In the genomic region with DNA sequence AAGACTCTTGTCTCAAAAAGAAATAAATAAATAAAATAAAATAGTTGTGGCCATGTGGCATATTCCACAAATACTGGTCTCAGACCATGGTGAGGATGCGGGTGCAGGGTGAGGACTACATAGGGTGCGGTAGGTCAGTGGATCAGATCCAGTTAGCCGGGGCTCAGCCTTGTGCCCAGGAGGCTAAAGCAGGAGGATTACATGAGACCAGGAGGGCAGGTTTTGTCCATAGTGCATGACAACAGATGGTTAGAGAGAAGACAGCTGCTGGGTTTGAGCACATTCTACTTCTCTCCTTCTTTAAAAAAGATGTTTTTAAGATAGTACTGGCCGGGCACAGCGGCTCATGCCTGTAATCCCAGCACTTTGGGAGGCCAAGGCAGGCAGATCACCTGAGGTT, we compare ENCODE assay signal across 21 cellular contexts. TPM values are rescaled to one million over a fixed set of nuclear protein-coding genes. Genes with fewer than 3 reads are reported as not detected.
DNase-seq lines count a peak whose midpoint lies in the region; ATAC-seq, FAIRE-seq and TF ChIP-seq lines count a peak whose summit lies in the region.
"Had no signal": no experiment of that assay in that cellular context is flagged by ENCODE, and none has a peak within 500 bp of the region (broad histone marks: within the 10 kb centered on the region; RNA-seq: fewer than 3 reads in every experiment).

No MANE protein-coding gene starts in this region.

- no peak for ATAC-seq in left ventricle myocardium superior
- ATAC-seq: Right ventricle myocardium inferior had no signal

- intact Hi-C loops in left ventricle myocardium superior (cut with micrococcal nuclease), result no loop called here
- intact Hi-C loops in kidney (cut with DNase I), result no loop called here
- intact Hi-C loops in spleen (cut with DNase I; ENCODE audit: low total_unique reads), result no loop called here

- H3K4me3 ChIP-seq in right atrium auricular region (no peak overlapping the region), kidney (ENCODE audit: low read length in 2 of 2) (no peak overlapping the region), spleen (no peak overlapping the region)

- H3K4me1 ChIP-seq in right atrium auricular region (no peaks in the 10 kb centered on the region), kidney (ENCODE audit: control insufficient read depth in 1 of 2, insufficient read depth in 1 of 2, low read depth in 1 of 2, low read length in 2 of 2) (peaks cover 0 to 3% of the 10 kb centered on the region in 2 donors), spleen (peaks cover 4 to 24% (median 21%) of the 10 kb centered on the region in 6 donors)

- DNase-seq in right atrium auricular region (ENCODE audit: low spot score), result peak; percentile 36
- DNase-seq in left ventricle myocardium superior, result no peak
- peak; percentile 19 for DNase-seq in kidney
- peak; percentile 23 for DNase-seq in spleen
- DNase-seq in anterior cingulate cortex (lab: John Stamatoyannopoulos, UW), result no peak
- no peak for DNase-seq in foreskin melanocyte
- DNase-seq in NOMO-1 treated with DMSO at 0.1 percent for 48 hours (lab: John Stamatoyannopoulos, UW; ENCODE audit: unreplicated experiment), result no peak
- DNase-seq: Caco-2, DMS79, HFFc6, KBM-7, NCI-H1417 treated with DMSO at 0.1 percent for 48 hours, NCI-H2029, NCI-H2171 treated with DMSO at 0.1 percent for 48 hours, NCI-H446 treated with DMSO at 0.1 percent for 48 hours, NCI-H774 had no signal

- no peak overlapping the region for H3K9ac ChIP-seq in kidney (ENCODE audit: low read length in 2 of 2)

- WGBS in spleen, 5 donors, result 92 to 98% (median 95%) methylated on average over 5 of the region's 5 CpGs

- TF ChIP-seq POLR2A in spleen (IDR thresholded peaks at IDR 0.05), result no peak

- no peaks in the 10 kb centered on the region for H3K9me3 ChIP-seq in right atrium auricular region
- H3K9me3 ChIP-seq in kidney (ENCODE audit: control insufficient read depth in 1 of 2, low read length in 2 of 2), result no peaks in the 10 kb centered on the region
- H3K9me3 ChIP-seq in spleen, result no peaks in the 10 kb centered on the region
- H3K9me3 ChIP-seq: Caco-2 had no signal

- TF ChIP-seq CTCF in right atrium auricular region (IDR thresholded peaks at IDR 0.05) (no peak), VCaP (conservative IDR thresholded peaks at IDR 0.05) (no peak), kidney (IDR thresholded peaks at IDR 0.05; ENCODE audit: borderline replicate concordance, extremely low read depth, insufficient read depth) (no peak), spleen (IDR thresholded peaks at IDR 0.05 in 8 of 11, conservative IDR thresholded peaks at IDR 0.05 in 3 of 11) (no peak)

- H3K27me3 ChIP-seq in right atrium auricular region, result peaks cover 0 to 6% of the 10 kb centered on the region in 2 donors
- peaks cover 0 to 20% (median 6%) of the 10 kb centered on the region in 7 donors for H3K27me3 ChIP-seq in spleen (replicated peaks in 1 of 7)

- H3K36me3 ChIP-seq in right atrium auricular region, result no peaks in the 10 kb centered on the region
- no peaks in the 10 kb centered on the region for H3K36me3 ChIP-seq in kidney (ENCODE audit: control insufficient read depth in 1 of 2, insufficient read depth in 2 of 2, low read length in 2 of 2)
- H3K36me3 ChIP-seq in spleen, result no peaks in the 10 kb centered on the region

- FAIRE-seq in kidney (lab: Jason Lieb, UNC), result no peak
- FAIRE-seq: H1 had no signal

- H3K27ac ChIP-seq in right atrium auricular region (no peak overlapping the region), VCaP (peak overlapping the region; percentile 99; the same call in 1 of the 2 replicates), kidney (ENCODE audit: low read depth in 2 of 2, low read length in 2 of 2) (no peak overlapping the region), spleen (no peak overlapping the region)
- H3K27ac ChIP-seq: C4-2B had no signal

RNA-seq across cellular contexts. Expression of a gene that starts 12.8 kb away (rescaled TPM):
- 1 to 10 TPM; 2.4 to 4.5 TPM for total RNA-seq in right atrium auricular region
- 2.9 TPM for total RNA-seq in left ventricle myocardium superior
- 42.0 TPM for total RNA-seq in kidney
- polyA plus RNA-seq in kidney (ENCODE audit: insufficient read depth, low read depth, low replicate concordance), result 16.2 TPM
- total RNA-seq in spleen, result 100 to 1,000 TPM in 4 of 7 donors, 10 to 100 TPM in 3; 73.1 to 154 (median 106) TPM
- polyA plus RNA-seq in spleen, result 10 to 100 TPM; 43.9 to 75.8 (median 74.3) TPM

RNA-seq across cellular contexts. Expression of a gene that starts 33.6 kb away (rescaled TPM):
- total RNA-seq in right atrium auricular region (1 to 10 TPM in 1 of 2 donors, under 1 TPM in 1; 0.41 to 1.3 TPM), left ventricle myocardium superior (0.57 TPM), kidney (2.1 TPM), spleen (10 to 100 TPM in 6 of 7 donors, 1 to 10 TPM in 1; 6.3 to 53.9 (median 21.2) TPM)
- polyA plus RNA-seq in kidney (ENCODE audit: insufficient read depth, low read depth, low replicate concordance) (1.3 TPM), spleen (10 to 100 TPM in 1 of 3 donors, 1 to 10 TPM in 2; 1.9 to 11.1 (median 5.9) TPM)
- total RNA-seq: A673, Caco-2, H1, HFFc6 had no signal
- polyA plus RNA-seq: H1 had no signal

Comparison
In these comparisons a context has a peak if more than half of its experiments do, and no peak if none do; other contexts are left out.
1. DNase-seq: peak in right atrium auricular region (single experiment), kidney (single experiment) and spleen (single experiment); none in left ventricle myocardium superior (single experiment), anterior cingulate cortex (0 of 58), foreskin melanocyte (single experiment) and NOMO-1 treated with DMSO at 0.1 percent for 48 hours (single experiment).